In the genomic region with DNA sequence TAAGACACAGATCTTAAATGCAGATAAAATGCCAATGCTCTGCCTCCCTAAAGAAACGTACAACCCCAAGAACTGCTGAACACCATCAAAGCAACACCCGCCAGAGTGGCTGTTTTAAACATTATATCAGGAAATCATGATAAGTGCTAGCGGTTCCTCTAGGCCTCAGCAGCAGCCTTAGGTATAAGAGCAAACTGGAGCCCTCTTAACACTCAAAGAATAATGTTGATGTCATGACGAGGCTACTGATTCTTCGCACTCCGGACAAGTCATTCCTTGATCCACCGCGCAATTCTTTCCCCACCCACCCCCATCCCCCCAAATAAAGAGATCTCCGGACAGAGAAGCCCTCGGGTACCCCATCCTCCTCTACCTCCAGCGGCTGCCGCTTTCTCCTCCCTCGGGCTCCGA, we compare ENCODE assay signal across 8 cellular contexts. TPM values are rescaled to one million over a fixed set of nuclear protein-coding genes. Genes with fewer than 3 reads are reported as not detected.
DNase-seq lines count a peak whose midpoint lies in the region; ATAC-seq, FAIRE-seq and TF ChIP-seq lines count a peak whose summit lies in the region.

No MANE protein-coding gene starts in this region.

- no peaks in the 10 kb centered on the region for H3K9me3 ChIP-seq in lung (ENCODE audit: control insufficient read depth in 2 of 2, insufficient read depth in 1 of 2, low read length in 1 of 2)

- no peaks in the 10 kb centered on the region for H3K27me3 Mint-ChIP-seq in type B pancreatic cell

- H3K27ac ChIP-seq in lung (ENCODE audit: low read depth in 1 of 2, low read length in 1 of 2), result peak overlapping the region; percentile 96 to 97

- 0% methylated on average over 14 of the region's 14 CpGs for WGBS in lung, 2 donors

- H3K4me3 ChIP-seq in bronchial epithelial cell (ENCODE audit: low read depth, low read length), result peak overlapping the region; percentile 83
- peak overlapping the region; percentile 71 for H3K4me3 ChIP-seq in lung

- peak overlapping the region; percentile 95 for H3K4me3 Mint-ChIP-seq in type B pancreatic cell

- H3K9me3 Mint-ChIP-seq in type B pancreatic cell, result no peaks in the 10 kb centered on the region

- FAIRE-seq in bronchial epithelial cell (lab: Jason Lieb, UNC), result no peak

- H3K27me3 ChIP-seq in bronchial epithelial cell (ENCODE audit: control insufficient read depth, insufficient read depth, low read length) (no peaks in the 10 kb centered on the region), lung (ENCODE audit: control insufficient read depth, insufficient read depth) (no peaks in the 10 kb centered on the region)

- no peak for TF ChIP-seq CTCF in bronchial epithelial cell (IDR thresholded peaks at IDR 0.05; ENCODE audit: insufficient read depth, low read length, severe bottlenecking)
- TF ChIP-seq CTCF in lung (IDR thresholded peaks at IDR 0.05; ENCODE audit: control extremely low read depth, extremely low read depth), result no peak
- no peak for TF ChIP-seq CTCF in type B pancreatic cell (conservative IDR thresholded peaks at IDR 0.05)

- H3K4me1 Mint-ChIP-seq in type B pancreatic cell (ENCODE audit: unreplicated experiment), result peaks cover 31% of the 10 kb centered on the region

- H3K4me1 ChIP-seq in lung (ENCODE audit: control insufficient read depth in 2 of 2, insufficient read depth in 2 of 2, low read length in 2 of 2), result peaks cover 1 to 11% of the 10 kb centered on the region in 2 donors

- H3K36me3 Mint-ChIP-seq in type B pancreatic cell, result peaks cover 4% of the 10 kb centered on the region

- H3K36me3 ChIP-seq in bronchial epithelial cell (ENCODE audit: control insufficient read depth, insufficient read depth, low read length), result no peaks in the 10 kb centered on the region
- H3K36me3 ChIP-seq in lung (ENCODE audit: control insufficient read depth in 2 of 2, insufficient read depth in 2 of 2, low read length in 2 of 2), result no peaks in the 10 kb centered on the region

- peak overlapping the region; percentile 96 for H3K27ac Mint-ChIP-seq in type B pancreatic cell

- no peak for ATAC-seq in lung (ENCODE audit: insufficient read depth, low FRiP score)
- no peak for ATAC-seq in HG03095 (IDR thresholded peaks at IDR 0.05; ENCODE audit: unreplicated experiment)
- no peak for ATAC-seq in GM21360 (IDR thresholded peaks at IDR 0.05; ENCODE audit: unreplicated experiment)

- peak; percentile 9 for DNase-seq in NCI-H2227 (lab: John Stamatoyannopoulos, UW; ENCODE audit: unreplicated experiment)
- no peak for DNase-seq in NCI-H2227 treated with DMSO at 0.1 percent for 48 hours (lab: John Stamatoyannopoulos, UW)
- DNase-seq in NCI-H69 (lab: John Stamatoyannopoulos, UW), result peak; percentile 49
- peak; percentile 44 for DNase-seq in bronchial epithelial cell (ENCODE audit: low read depth)
- DNase-seq in lung (ENCODE audit: low spot score), result no peak
- no peak for DNase-seq in type B pancreatic cell (ENCODE audit: extremely low spot score, unreplicated experiment)

RNA-seq across cellular contexts. Expression of a gene that starts 0.5 kb away (rescaled TPM):
- 6.6 and 9.6 TPM in 2 replicates for total RNA-seq in bronchial epithelial cell
- total RNA-seq in lung, result 10 to 100 TPM; 10.2 to 14.1 TPM
- polyA plus RNA-seq in lung, result 1 to 10 TPM; 2.7 to 4.4 TPM
- total RNA-seq in type B pancreatic cell (ENCODE audit: low replicate concordance), result 15.7 and 17.5 TPM in 2 replicates

RNA-seq across cellular contexts. Expression of a gene that starts 24.9 kb away (rescaled TPM):
- total RNA-seq in bronchial epithelial cell, result 41.6 and 42.2 TPM in 2 replicates
- 10 to 100 TPM; 26.3 to 55.3 TPM for total RNA-seq in lung
- polyA plus RNA-seq in lung, result 10 to 100 TPM; 15.3 to 28.1 TPM
- total RNA-seq in type B pancreatic cell (ENCODE audit: low replicate concordance), result 26.0 and 34.4 TPM in 2 replicates

Comparison
In these comparisons a context has a peak if more than half of its experiments do, and no peak if none do; other contexts are left out.
1. DNase-seq: peak in NCI-H2227 (single experiment), NCI-H69 (single experiment) and bronchial epithelial cell (single experiment); none in NCI-H2227 treated with DMSO at 0.1 percent for 48 hours (single experiment), lung (single experiment) and type B pancreatic cell (single experiment).